ENCODE assay signal across 17 cellular contexts in genomic region chr1:149967041-149967440, GRCh38. TPM values are rescaled to one million over a fixed set of nuclear protein-coding genes. Genes with fewer than 3 reads are reported as not detected.
A peak's percentile ranks its signal among the peaks of the same experiment; 100 is the strongest.
DNase-seq lines count a peak whose midpoint lies in the region; ATAC-seq and TF ChIP-seq lines count a peak whose summit lies in the region.
"Had no signal": no experiment of that assay in that cellular context is flagged by ENCODE, and none has a peak within 500 bp of the region (broad histone marks: within the 10 kb centered on the region; RNA-seq: fewer than 3 reads in every experiment).

No MANE protein-coding gene starts in this region.

- H3K4me3 ChIP-seq in BE2C (ENCODE audit: low read depth, low read length) (no peak overlapping the region), mucosa of descending colon (no peak overlapping the region)
- H3K4me3 ChIP-seq: A549, GM23338 had no signal

- no peaks in the 10 kb centered on the region for H3K27me3 Mint-ChIP-seq in T-helper 17 cell

- H3K4me1 ChIP-seq in BE2C (no peaks in the 10 kb centered on the region), mucosa of descending colon (ENCODE audit: low read depth) (no peaks in the 10 kb centered on the region)
- H3K4me1 ChIP-seq: A549 had no signal

- TF ChIP-seq CTCF in BE2C (IDR thresholded peaks at IDR 0.05; ENCODE audit: low read depth, low read length) (0 out of 2 replicates have a peak, but pooled peaks have one; percentile 8), mucosa of descending colon (IDR thresholded peaks at IDR 0.05) (no peak)

- no peak overlapping the region for H3K4me3 Mint-ChIP-seq in T-helper 17 cell
- H3K4me3 Mint-ChIP-seq: GM23338 had no signal

- intact Hi-C loops in mucosa of descending colon (cut with DNase I, micrococcal nuclease) = loop anchor here (10.0 kb wide), 2 partner anchors 198 to 218 kb away; no protein-coding TSS in a partner anchor

- no peak for ATAC-seq in T-helper 17 cell
- ATAC-seq in HG02759 (IDR thresholded peaks at IDR 0.05; ENCODE audit: unreplicated experiment) = no peak
- ATAC-seq in mucosa of descending colon = no peak
- ATAC-seq in HG03521 (IDR thresholded peaks at IDR 0.05; ENCODE audit: unreplicated experiment) = no peak
- ATAC-seq: A549, GM23338, PC-3 had no signal

- H3K27me3 ChIP-seq in BE2C = no peaks in the 10 kb centered on the region

- H3K9me3 ChIP-seq in BE2C = no peaks in the 10 kb centered on the region
- H3K9me3 ChIP-seq in T-helper 17 cell (ENCODE audit: control insufficient read depth, low read length, poor library complexity, severe bottlenecking) = no peaks in the 10 kb centered on the region
- H3K9me3 ChIP-seq in mucosa of descending colon = no peaks in the 10 kb centered on the region
- H3K9me3 ChIP-seq: A549 had no signal

- peaks cover 9% of the 10 kb centered on the region for H3K4me1 Mint-ChIP-seq in T-helper 17 cell
- H3K4me1 Mint-ChIP-seq: GM23338 had no signal

- peak overlapping the region; percentile 45 for H3K27ac Mint-ChIP-seq in T-helper 17 cell
- H3K27ac Mint-ChIP-seq: CD14-positive monocyte, GM23338 had no signal

- H3K36me3 Mint-ChIP-seq in T-helper 17 cell (ENCODE audit: low read depth) = peaks cover 7% of the 10 kb centered on the region

- no peak for DNase-seq in BE2C
- DNase-seq in T-helper 17 cell = no peak
- peak; percentile 30 for DNase-seq in iris pigment epithelial cell (ENCODE audit: low read depth)
- no peak for DNase-seq in mucosa of descending colon
- DNase-seq: COR-L47, NCI-H1048, NCI-H146, NCI-H2081, NCI-H510A, NCI-H774, PC-3 had no signal

- H3K36me3 ChIP-seq in BE2C (peaks cover 65% of the 10 kb centered on the region), mucosa of descending colon (ENCODE audit: low read depth) (peaks cover 8% of the 10 kb centered on the region)

RNA-seq across cellular contexts. Expression of gene MTMR11, which starts 30.4 kb away (rescaled TPM):
- polyA plus RNA-seq in BE2C (2012; ENCODE audit: insufficient read depth, insufficient read length, low read depth) = 4.4 TPM
- under 1 TPM; 0.35 to 0.73 TPM for total RNA-seq in T-helper 17 cell
- 100 to 1,000 TPM; 151 to 409 (median 217) TPM for total RNA-seq in mucosa of descending colon

RNA-seq across cellular contexts. Expression of gene SF3B4, which starts 39.4 kb away (rescaled TPM):
- 197 TPM for polyA plus RNA-seq in BE2C (2012; ENCODE audit: insufficient read depth, insufficient read length, low read depth)
- total RNA-seq in T-helper 17 cell (10 to 100 TPM; 47.2 to 53.2 TPM), mucosa of descending colon (10 to 100 TPM; 60.7 to 67.4 (median 64.2) TPM)

RNA-seq across cellular contexts. Expression of gene OTUD7B, which starts 43.5 kb away (rescaled TPM):
- 4.1 TPM for polyA plus RNA-seq in BE2C (2012; ENCODE audit: insufficient read depth, insufficient read length, low read depth)
- 10 to 100 TPM in 1 of 2 donors, 1 to 10 TPM in 1; 5.9 to 10.5 TPM for total RNA-seq in T-helper 17 cell
- 10 to 100 TPM; 39.2 to 52.7 (median 49.3) TPM for total RNA-seq in mucosa of descending colon
- polyA plus RNA-seq: CD14-positive monocyte had no signal

RNA-seq across cellular contexts. Expression of gene SV2A, which starts 49.4 kb away (rescaled TPM):
- polyA plus RNA-seq in BE2C (2012; ENCODE audit: insufficient read depth, insufficient read length, low read depth) = 100 TPM
- 1 to 10 TPM; 4.6 to 4.7 TPM for total RNA-seq in T-helper 17 cell
- 1 to 10 TPM in 2 of 3 donors, under 1 TPM in 1; 0.69 to 7.6 (median 1.7) TPM for total RNA-seq in mucosa of descending colon
- total RNA-seq: MCF 10A, PC-3 had no signal

Comparison
In these comparisons a context has a peak if more than half of its experiments do, and no peak if none do; other contexts are left out.
1. RNA of gene MTMR11, which starts 30.4 kb away (total RNA-seq): 151 to 409 TPM in mucosa of descending colon; 0.35 to 0.73 TPM in T-helper 17 cell; every median in the first group is over 10 times any median in the second.